In the genomic region with DNA sequence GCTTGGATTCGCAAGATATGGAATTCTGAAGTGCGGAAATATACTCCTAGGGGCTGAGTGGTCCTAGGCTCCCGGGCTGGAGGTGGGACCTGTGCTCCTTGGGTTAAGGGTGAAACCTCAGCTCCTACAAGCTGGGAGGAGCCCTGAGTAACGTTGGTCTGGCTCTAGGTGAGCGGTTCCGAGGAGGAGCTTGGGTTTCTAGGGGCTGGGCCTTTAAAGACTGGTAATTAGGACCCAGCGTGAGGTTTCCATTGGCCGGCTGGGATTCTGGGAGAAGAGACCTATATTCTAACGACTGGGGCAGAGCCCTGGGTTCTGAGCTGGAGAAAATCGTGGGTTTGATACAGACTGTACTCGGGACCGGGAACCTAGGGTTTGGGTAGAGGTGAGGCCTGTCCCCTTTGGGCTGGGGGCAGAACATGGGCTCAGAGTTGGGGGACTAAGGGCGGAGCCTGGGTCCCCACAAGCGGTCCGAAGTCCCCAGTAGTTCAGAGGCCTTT, we compare ENCODE assay signal across 1 cellular context.
TF ChIP-seq lines count a peak whose summit lies in the region.

No MANE protein-coding gene starts in this region.

TF ChIP-seq in GM12878, 131 proteins besides CTCF, POLR2A, EP300 and RAD21:
- TF ChIP-seq CREB1 (IDR thresholded peaks at IDR 0.05; ENCODE audit: low read depth) (no peak), ZZZ3 (IDR thresholded peaks at IDR 0.05; ENCODE audit: control insufficient read depth, insufficient read length, low read depth) (no peak), MEF2B (IDR thresholded peaks at IDR 0.05; ENCODE audit: partially characterized antibody, poor library complexity, severe bottlenecking) (no peak), HDAC2 (IDR thresholded peaks at IDR 0.05) (no peak), LARP7 (IDR thresholded peaks at IDR 0.05) (no peak), ZBTB40 (IDR thresholded peaks at IDR 0.05; ENCODE audit: borderline replicate concordance) (no peak), MLLT1 (IDR thresholded peaks at IDR 0.05) (no peak), BACH1 (IDR thresholded peaks at IDR 0.05; ENCODE audit: borderline replicate concordance) (no peak), E2F4 (IDR thresholded peaks at IDR 0.05; ENCODE audit: low read depth, low read length) (no peak), POLR2AphosphoS2 (IDR thresholded peaks at IDR 0.05; ENCODE audit: low read depth, low read length) (no peak), SRF (IDR thresholded peaks at IDR 0.05; ENCODE audit: low read depth in 2 of 2, low read length in 2 of 2) (no peak), CEBPZ (IDR thresholded peaks at IDR 0.05; ENCODE audit: low read depth, low read length) (no peak), JUNB (IDR thresholded peaks at IDR 0.05) (no peak), GABPA (IDR thresholded peaks at IDR 0.05; ENCODE audit: low read depth) (no peak), CBX5 (IDR thresholded peaks at IDR 0.05; ENCODE audit: low read depth) (no peak), RUNX3 (IDR thresholded peaks at IDR 0.05; ENCODE audit: low read length) (no peak)
- TF ChIP-seq, protein P1, sequence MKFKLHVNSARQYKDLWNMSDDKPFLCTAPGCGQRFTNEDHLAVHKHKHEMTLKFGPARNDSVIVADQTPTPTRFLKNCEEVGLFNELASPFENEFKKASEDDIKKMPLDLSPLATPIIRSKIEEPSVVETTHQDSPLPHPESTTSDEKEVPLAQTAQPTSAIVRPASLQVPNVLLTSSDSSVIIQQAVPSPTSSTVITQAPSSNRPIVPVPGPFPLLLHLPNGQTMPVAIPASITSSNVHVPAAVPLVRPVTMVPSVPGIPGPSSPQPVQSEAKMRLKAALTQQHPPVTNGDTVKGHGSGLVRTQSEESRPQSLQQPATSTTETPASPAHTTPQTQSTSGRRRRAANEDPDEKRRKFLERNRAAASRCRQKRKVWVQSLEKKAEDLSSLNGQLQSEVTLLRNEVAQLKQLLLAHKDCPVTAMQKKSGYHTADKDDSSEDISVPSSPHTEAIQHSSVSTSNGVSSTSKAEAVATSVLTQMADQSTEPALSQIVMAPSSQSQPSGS (IDR thresholded peaks at IDR 0.05; ENCODE audit: low read length): no peak
- TF ChIP-seq, protein P2, sequence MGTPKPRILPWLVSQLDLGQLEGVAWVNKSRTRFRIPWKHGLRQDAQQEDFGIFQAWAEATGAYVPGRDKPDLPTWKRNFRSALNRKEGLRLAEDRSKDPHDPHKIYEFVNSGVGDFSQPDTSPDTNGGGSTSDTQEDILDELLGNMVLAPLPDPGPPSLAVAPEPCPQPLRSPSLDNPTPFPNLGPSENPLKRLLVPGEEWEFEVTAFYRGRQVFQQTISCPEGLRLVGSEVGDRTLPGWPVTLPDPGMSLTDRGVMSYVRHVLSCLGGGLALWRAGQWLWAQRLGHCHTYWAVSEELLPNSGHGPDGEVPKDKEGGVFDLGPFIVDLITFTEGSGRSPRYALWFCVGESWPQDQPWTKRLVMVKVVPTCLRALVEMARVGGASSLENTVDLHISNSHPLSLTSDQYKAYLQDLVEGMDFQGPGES (IDR thresholded peaks at IDR 0.05): no peak
- TF ChIP-seq, protein P3, sequence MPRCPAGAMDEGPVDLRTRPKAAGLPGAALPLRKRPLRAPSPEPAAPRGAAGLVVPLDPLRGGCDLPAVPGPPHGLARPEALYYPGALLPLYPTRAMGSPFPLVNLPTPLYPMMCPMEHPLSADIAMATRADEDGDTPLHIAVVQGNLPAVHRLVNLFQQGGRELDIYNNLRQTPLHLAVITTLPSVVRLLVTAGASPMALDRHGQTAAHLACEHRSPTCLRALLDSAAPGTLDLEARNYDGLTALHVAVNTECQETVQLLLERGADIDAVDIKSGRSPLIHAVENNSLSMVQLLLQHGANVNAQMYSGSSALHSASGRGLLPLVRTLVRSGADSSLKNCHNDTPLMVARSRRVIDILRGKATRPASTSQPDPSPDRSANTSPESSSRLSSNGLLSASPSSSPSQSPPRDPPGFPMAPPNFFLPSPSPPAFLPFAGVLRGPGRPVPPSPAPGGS (IDR thresholded peaks at IDR 0.05; ENCODE audit: borderline replicate concordance, insufficient read depth, low read depth, low read length, poor library complexity, severe bottlenecking): no peak
